ENCODE assay signal across 13 cellular contexts in genomic region chr15:80424381-80424780, GRCh38. TPM values are rescaled to one million over a fixed set of nuclear protein-coding genes. Genes with fewer than 3 reads are reported as not detected.
"Had no signal": no experiment of that assay in that cellular context is flagged by ENCODE, and none has a peak within 500 bp of the region (broad histone marks: within the 10 kb centered on the region; RNA-seq: fewer than 3 reads in every experiment).

No MANE protein-coding gene starts in this region.

- H3K4me3 ChIP-seq: cardiac muscle cell, gastrocnemius medialis, heart right ventricle, thoracic aorta had no signal

- H3K27me3 ChIP-seq: cardiac muscle cell, gastrocnemius medialis had no signal

- H3K36me3 ChIP-seq: cardiac muscle cell, gastrocnemius medialis, heart right ventricle, thoracic aorta had no signal

- DNase-seq: activated CD4-positive, alpha-beta T cell treated with anti-CD3 and anti-CD28 coated beads for 1 hour; activated CD4-positive, alpha-beta T cell treated with anti-CD3 and anti-CD28 coated beads, Interleukin-2, amount 50 U/mL, for 48 hours; activated CD8-positive, alpha-beta memory T cell treated with anti-CD3 and anti-CD28 coated beads, Interleukin-2, amount 10 ng/mL, durations not matched to agents 7 days and 5 days; activated gamma-delta T cell; activated T-cell treated with anti-CD3 and anti-CD28 coated beads, Interleukin-2, amount 50 U/mL, for 48 hours; anterior cingulate cortex; gastrocnemius medialis; heart right ventricle; stimulated activated CD4-positive, alpha-beta T cell treated with anti-CD3 and anti-CD28 coated beads, Interleukin-15, amount 100 ng/mL, for 24 hours; stimulated activated CD4-positive, alpha-beta T cell treated with anti-CD3 and anti-CD28 coated beads, Interleukin-4, amount 100 ng/mL, for 24 hours; stimulated activated naive CD8-positive, alpha-beta T cell treated with anti-CD3 and anti-CD28 coated beads, Interleukin-15, amount 100 ng/mL, for 72 hours had no signal

- H3K9me3 ChIP-seq: gastrocnemius medialis, heart right ventricle, thoracic aorta had no signal

- ATAC-seq: activated CD8-positive, alpha-beta memory T cell treated with anti-CD3 and anti-CD28 coated beads, Interleukin-2, amount 10 ng/mL, durations not matched to agents 7 days and 5 days; gastrocnemius medialis; heart right ventricle; stimulated activated naive CD8-positive, alpha-beta T cell treated with anti-CD3 and anti-CD28 coated beads, Interleukin-15, amount 100 ng/mL, for 72 hours had no signal

RNA-seq across cellular contexts. Expression of gene ARNT2, which starts 20.2 kb away (rescaled TPM):
- total RNA-seq: activated CD8-positive, alpha-beta memory T cell treated with anti-CD3 and anti-CD28 coated beads, Interleukin-2, amount 10 ng/mL, durations not matched to agents 7 days and 5 days had no signal
